6 cellular contexts compared by ENCODE assay signal in the genomic region with DNA sequence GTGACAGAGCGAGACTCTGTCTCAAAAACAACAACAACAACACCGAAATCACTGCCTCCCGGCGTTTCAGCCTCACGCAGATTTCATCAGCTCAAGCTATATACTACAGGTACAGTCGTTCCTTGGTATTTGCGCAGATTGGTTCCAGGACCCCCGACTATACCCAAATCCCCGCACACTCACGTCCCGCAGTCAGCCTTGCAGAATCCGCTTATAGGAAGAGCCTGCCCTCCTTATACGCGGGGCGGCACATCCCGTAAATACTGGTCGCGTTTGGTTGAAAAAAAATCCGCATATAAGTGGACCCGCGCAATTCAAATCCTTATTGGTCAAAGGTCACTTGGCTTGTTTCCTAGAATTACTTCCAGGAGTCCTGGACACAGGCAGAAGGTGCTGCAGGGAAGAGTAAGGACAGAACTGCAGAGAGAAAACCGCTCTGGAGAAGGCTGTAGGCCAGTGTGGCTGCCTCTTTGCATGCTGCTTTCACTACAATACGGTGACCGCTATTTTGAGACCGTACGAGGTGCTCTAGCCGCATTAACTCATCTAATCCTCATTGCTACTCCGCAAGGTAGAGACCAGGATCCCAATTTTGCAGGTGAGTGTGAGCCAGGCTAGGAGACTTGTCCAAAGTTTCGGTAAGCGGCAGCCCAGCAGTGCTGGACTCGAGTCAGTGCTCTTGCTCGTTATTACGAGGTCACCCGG. TPM values are rescaled to one million over a fixed set of nuclear protein-coding genes. Genes with fewer than 3 reads are reported as not detected.
DNase-seq lines count a peak whose midpoint lies in the region; ATAC-seq and TF ChIP-seq lines count a peak whose summit lies in the region.

No MANE protein-coding gene starts in this region.

- TF ChIP-seq CTCF in WERI-Rb-1 (IDR thresholded peaks at IDR 0.05; ENCODE audit: low read depth, low read length) (no peak), GM10266 (IDR thresholded peaks at IDR 0.05; ENCODE audit: control insufficient read depth, insufficient read depth, low read depth, missing control alignments) (no peak)

- no peaks in the 10 kb centered on the region for H3K9me3 ChIP-seq in WERI-Rb-1 (ENCODE audit: severe bottlenecking)

- H3K36me3 ChIP-seq in WERI-Rb-1, result peaks cover 46% of the 10 kb centered on the region

- no peak for DNase-seq in WERI-Rb-1
- DNase-seq in left lobe of liver (ENCODE audit: low spot score), result no peak
- DNase-seq in GM10266 (ENCODE audit: extremely low spot score), result no peak
- no peak for DNase-seq in COLO829 (ENCODE audit: low spot score)
- DNase-seq in amniotic stem cell (lab: John Stamatoyannopoulos, UW), result no peak

- peak; percentile 5 for ATAC-seq in GM21526 (IDR thresholded peaks at IDR 0.05; ENCODE audit: low FRiP score, unreplicated experiment)
- ATAC-seq in left lobe of liver, result peak; percentile 33

- no peaks in the 10 kb centered on the region for H3K27me3 ChIP-seq in WERI-Rb-1 (ENCODE audit: insufficient read depth, low read depth, severe bottlenecking)

- peak overlapping the region; percentile 83 for H3K27ac ChIP-seq in WERI-Rb-1

- peak overlapping the region; percentile 90 for H3K4me3 ChIP-seq in WERI-Rb-1 (ENCODE audit: low read depth, low read length)

RNA-seq across cellular contexts. Expression of gene NDUFAB1, which starts 0.7 kb away (rescaled TPM):
- total RNA-seq in left lobe of liver, result 64.3 TPM

RNA-seq across cellular contexts. Expression of gene UBFD1, which starts 37.9 kb away (rescaled TPM):
- total RNA-seq in left lobe of liver, result 32.9 TPM

RNA-seq across cellular contexts. Expression of gene EARS2, which starts 38.2 kb away (rescaled TPM):
- 15.9 TPM for total RNA-seq in left lobe of liver

RNA-seq across cellular contexts. Expression of gene PALB2, which starts 45.7 kb away (rescaled TPM):
- total RNA-seq in left lobe of liver, result 4.6 TPM

RNA-seq across cellular contexts. Expression of gene DCTN5, which starts 45.9 kb away (rescaled TPM):
- 17.2 TPM for total RNA-seq in left lobe of liver
